ENCODE assay signal across 7 cellular contexts in genomic region chr6:37233541-37233940, GRCh38.
"Had no signal": no experiment of that assay in that cellular context is flagged by ENCODE, and none has a peak within 500 bp of the region (broad histone marks: within the 10 kb centered on the region; RNA-seq: fewer than 3 reads in every experiment).

No MANE protein-coding gene starts in this region.

- FAIRE-seq: G401.6, GM12878, GM12892, GM18507, GM19239 had no signal

- ATAC-seq: GM12878 had no signal

- H3K4me3 ChIP-seq: GM12878 had no signal

- DNase-seq: GDM1, GF-D8 had no signal
